Comparison of ENCODE assay signal across 25 cellular contexts in the genomic region with DNA sequence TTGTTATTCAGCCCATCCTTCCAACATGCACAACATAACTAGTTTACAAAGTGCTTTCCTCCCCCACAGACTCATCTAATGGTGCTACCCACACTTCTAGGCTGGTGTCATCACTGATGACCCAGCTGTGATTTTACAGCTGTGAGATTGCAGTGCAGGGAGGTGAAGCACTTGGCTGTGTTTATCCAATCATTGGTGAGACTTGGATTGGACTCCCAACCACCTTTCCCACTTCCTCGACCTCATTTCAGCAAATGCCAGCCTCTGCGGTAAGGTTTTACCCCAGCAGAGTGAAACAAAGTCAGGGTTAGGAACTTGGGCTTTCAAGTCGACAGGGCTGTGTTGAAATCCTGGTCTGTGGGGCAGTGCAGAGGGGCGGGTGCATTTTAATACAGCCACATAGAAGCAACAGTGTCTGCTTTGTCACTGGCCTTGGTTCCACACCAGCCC. TPM values are rescaled to one million over a fixed set of nuclear protein-coding genes. Genes with fewer than 3 reads are reported as not detected.
DNase-seq lines count a peak whose midpoint lies in the region; ATAC-seq and TF ChIP-seq lines count a peak whose summit lies in the region.
"Had no signal": no experiment of that assay in that cellular context is flagged by ENCODE, and none has a peak within 500 bp of the region (broad histone marks: within the 10 kb centered on the region; RNA-seq: fewer than 3 reads in every experiment).

No MANE protein-coding gene starts in this region.

- peaks cover 3% of the 10 kb centered on the region for H3K27me3 Mint-ChIP-seq in nephron (ENCODE audit: low read depth)
- H3K27me3 Mint-ChIP-seq: activated T-helper 17 cell treated with anti-CD3 and anti-CD28 coated beads, Interleukin-2, amount 50 U/mL, for 72 hours; stimulated activated naive CD8-positive, alpha-beta T cell treated with anti-CD3 and anti-CD28 coated beads, Interleukin-15, amount 100 ng/mL, for 72 hours had no signal

- H3K36me3 ChIP-seq in HEK293 (ENCODE audit: control insufficient read depth in 2 of 2, insufficient read depth in 1 of 2, low read length in 2 of 2) (peaks cover 11 to 46% of the 10 kb centered on the region in 2 experiments), psoas muscle (ENCODE audit: insufficient read depth in 1 of 2, low read depth in 1 of 2) (peaks cover 0 to 49% of the 10 kb centered on the region in 2 donors)

- H3K4me3 Mint-ChIP-seq in nephron, result no peak overlapping the region
- H3K4me3 Mint-ChIP-seq: activated T-helper 17 cell treated with anti-CD3 and anti-CD28 coated beads, Interleukin-2, amount 50 U/mL, for 72 hours; nephron progenitor cell; stimulated activated naive CD8-positive, alpha-beta T cell treated with anti-CD3 and anti-CD28 coated beads, Interleukin-15, amount 100 ng/mL, for 72 hours; T-helper 2 cell treated with Interferon-gamma antibody and Interleukin-4, amounts not matched to agents 5 μg/mL and 100 μg/mL, for 36 hours had no signal

- H3K9me3 Mint-ChIP-seq in nephron, result no peaks in the 10 kb centered on the region
- H3K9me3 Mint-ChIP-seq: activated naive CD4-positive, alpha-beta T cell treated with anti-CD3 and anti-CD28 coated beads, Interleukin-2, amount 50 U/mL, for 72 hours; activated T-helper 17 cell treated with anti-CD3 and anti-CD28 coated beads, Interleukin-2, amount 50 U/mL, for 72 hours; nephron progenitor cell; stimulated activated naive CD8-positive, alpha-beta T cell treated with anti-CD3 and anti-CD28 coated beads, Interleukin-15, amount 100 ng/mL, for 72 hours; T-helper 2 cell treated with Interferon-gamma antibody and Interleukin-4, amounts not matched to agents 5 μg/mL and 100 μg/mL, for 36 hours had no signal

- CTCF ChIA-PET in HEK293 (lab: Yijun Ruan, JAX), result interaction anchor here (0.6 to 1.3 kb wide), 2 partner anchors 280 to 287 kb away, joined by 3 read pairs; no protein-coding TSS in a partner anchor

- intact Hi-C loops in psoas muscle (cut with DNase I), result loop anchor here in 1 of 2 donors (5.0 kb wide), 1 partner anchor 168 kb away; no protein-coding TSS in a partner anchor

- ATAC-seq in GM18520 (IDR thresholded peaks at IDR 0.05; ENCODE audit: unreplicated experiment) (no peak), psoas muscle (no peak)
- ATAC-seq: activated naive CD4-positive, alpha-beta T cell treated with anti-CD3 and anti-CD28 coated beads, Interleukin-2, amount 50 U/mL, for 72 hours; activated T-helper 17 cell treated with anti-CD3 and anti-CD28 coated beads, Interleukin-2, amount 50 U/mL, for 72 hours; K562; left lung; stimulated activated naive CD8-positive, alpha-beta T cell treated with anti-CD3 and anti-CD28 coated beads, Interleukin-15, amount 100 ng/mL, for 72 hours had no signal

- no peaks in the 10 kb centered on the region for H3K36me3 Mint-ChIP-seq in nephron (ENCODE audit: low read depth)
- H3K36me3 Mint-ChIP-seq: activated naive CD4-positive, alpha-beta T cell treated with anti-CD3 and anti-CD28 coated beads, Interleukin-2, amount 50 U/mL, for 72 hours had no signal

- 24 to 53% (median 25%) methylated on average over 4 of the region's 4 CpGs for WGBS in psoas muscle, 3 donors

- POLR2A ChIA-PET in HEK293 (lab: Yijun Ruan, JAX), result interaction anchor here (0.7 kb wide), 1 partner anchor 48 kb away, joined by 3 read pairs; no protein-coding TSS in a partner anchor

- DNase-seq in NB4 (ENCODE audit: low read depth), result peak; percentile 22
- DNase-seq in fibroblast of peridontal ligament (ENCODE audit: extremely low read depth), result peak; percentile 14
- DNase-seq in psoas muscle, result no peak
- no peak for DNase-seq in NCI-H226
- DNase-seq: activated CD8-positive, alpha-beta memory T cell treated with anti-CD3 and anti-CD28 coated beads, Interleukin-2, amount 50 U/mL, for 4 hours; EL; heart left ventricle; left lung; MG63; midbrain; NCI-H510A; nephron progenitor cell; SK-N-SH; stimulated activated naive CD8-positive, alpha-beta T cell treated with anti-CD3 and anti-CD28 coated beads, Interleukin-15, amount 100 ng/mL, for 72 hours; thyroid gland had no signal

- H3K27me3 ChIP-seq in psoas muscle (ENCODE audit: insufficient read depth in 3 of 3, low read length in 2 of 3), result no peaks in the 10 kb centered on the region
- H3K27me3 ChIP-seq: ascending aorta, heart left ventricle, left lung, MG63, thyroid gland had no signal

- TF ChIP-seq CTCF in HEK293 (tag by site-specific recombination; IDR thresholded peaks at IDR 0.05), result no peak
- TF ChIP-seq CTCF in NB4 (IDR thresholded peaks at IDR 0.05; ENCODE audit: low read depth, low read length), result no peak
- TF ChIP-seq CTCF in nephron (IDR thresholded peaks at IDR 0.05; ENCODE audit: unreplicated experiment in 3 of 3), result no peak
- no peak for TF ChIP-seq CTCF in psoas muscle (IDR thresholded peaks at IDR 0.05)

- H3K4me1 ChIP-seq in HEK293 (ENCODE audit: control insufficient read depth, insufficient read depth, low read length) (no peaks in the 10 kb centered on the region), psoas muscle (peaks cover 1% of the 10 kb centered on the region)
- H3K4me1 ChIP-seq: ascending aorta, left lung, parathyroid adenoma, thyroid gland had no signal

- no peak for TF ChIP-seq POLR2A in NB4 (IDR thresholded peaks at IDR 0.05; ENCODE audit: extremely low read depth, insufficient read length)

- H3K27ac ChIP-seq in HEK293 (ENCODE audit: extremely low read depth, low read depth, low read length) (no peak overlapping the region), psoas muscle (no peak overlapping the region)
- H3K27ac ChIP-seq: ascending aorta, heart left ventricle, left lung, parathyroid adenoma, thyroid gland, VCaP had no signal

- H3K4me3 ChIP-seq in HEK293 (ENCODE audit: low read depth, low read length), result no peak overlapping the region
- H3K4me3 ChIP-seq in NB4 (ENCODE audit: low read depth, low read length), result no peak overlapping the region
- H3K4me3 ChIP-seq in psoas muscle, result no peak overlapping the region
- H3K4me3 ChIP-seq: ascending aorta, heart left ventricle, K562, left lung, MG63, thyroid gland had no signal

- no peaks in the 10 kb centered on the region for H3K9me3 ChIP-seq in HEK293 (ENCODE audit: control insufficient read depth, insufficient read depth, low read depth, low read length)
- H3K9me3 ChIP-seq in psoas muscle, result no peaks in the 10 kb centered on the region
- H3K9me3 ChIP-seq: ascending aorta, heart left ventricle, left lung, MG63, SK-N-SH, thyroid gland had no signal

- H3K27ac Mint-ChIP-seq in nephron, result peak overlapping the region in 2 of 3 experiments; percentile 46 to 72
- H3K27ac Mint-ChIP-seq: activated naive CD4-positive, alpha-beta T cell treated with anti-CD3 and anti-CD28 coated beads, Interleukin-2, amount 50 U/mL, for 72 hours; activated T-helper 17 cell treated with anti-CD3 and anti-CD28 coated beads, Interleukin-2, amount 50 U/mL, for 72 hours; nephron progenitor cell; stimulated activated naive CD8-positive, alpha-beta T cell treated with anti-CD3 and anti-CD28 coated beads, Interleukin-15, amount 100 ng/mL, for 72 hours; T-helper 2 cell treated with Interferon-gamma antibody and Interleukin-4, amounts not matched to agents 5 μg/mL and 100 μg/mL, for 36 hours had no signal

- H3K4me1 Mint-ChIP-seq in nephron, result no peaks in the 10 kb centered on the region
- H3K4me1 Mint-ChIP-seq: activated T-helper 17 cell treated with anti-CD3 and anti-CD28 coated beads, Interleukin-2, amount 50 U/mL, for 72 hours; stimulated activated naive CD8-positive, alpha-beta T cell treated with anti-CD3 and anti-CD28 coated beads, Interleukin-15, amount 100 ng/mL, for 72 hours had no signal

TF ChIP-seq in HEK293, 187 proteins besides CTCF, POLR2A, EP300 and RAD21 (continues in another document):
- TF ChIP-seq ZNF660 (tag by site-specific recombination; IDR thresholded peaks at IDR 0.05), result peak; percentile 93
- TF ChIP-seq ZNF521 (tag by site-specific recombination; IDR thresholded peaks at IDR 0.05), result no peak
- TF ChIP-seq, protein P1, sequence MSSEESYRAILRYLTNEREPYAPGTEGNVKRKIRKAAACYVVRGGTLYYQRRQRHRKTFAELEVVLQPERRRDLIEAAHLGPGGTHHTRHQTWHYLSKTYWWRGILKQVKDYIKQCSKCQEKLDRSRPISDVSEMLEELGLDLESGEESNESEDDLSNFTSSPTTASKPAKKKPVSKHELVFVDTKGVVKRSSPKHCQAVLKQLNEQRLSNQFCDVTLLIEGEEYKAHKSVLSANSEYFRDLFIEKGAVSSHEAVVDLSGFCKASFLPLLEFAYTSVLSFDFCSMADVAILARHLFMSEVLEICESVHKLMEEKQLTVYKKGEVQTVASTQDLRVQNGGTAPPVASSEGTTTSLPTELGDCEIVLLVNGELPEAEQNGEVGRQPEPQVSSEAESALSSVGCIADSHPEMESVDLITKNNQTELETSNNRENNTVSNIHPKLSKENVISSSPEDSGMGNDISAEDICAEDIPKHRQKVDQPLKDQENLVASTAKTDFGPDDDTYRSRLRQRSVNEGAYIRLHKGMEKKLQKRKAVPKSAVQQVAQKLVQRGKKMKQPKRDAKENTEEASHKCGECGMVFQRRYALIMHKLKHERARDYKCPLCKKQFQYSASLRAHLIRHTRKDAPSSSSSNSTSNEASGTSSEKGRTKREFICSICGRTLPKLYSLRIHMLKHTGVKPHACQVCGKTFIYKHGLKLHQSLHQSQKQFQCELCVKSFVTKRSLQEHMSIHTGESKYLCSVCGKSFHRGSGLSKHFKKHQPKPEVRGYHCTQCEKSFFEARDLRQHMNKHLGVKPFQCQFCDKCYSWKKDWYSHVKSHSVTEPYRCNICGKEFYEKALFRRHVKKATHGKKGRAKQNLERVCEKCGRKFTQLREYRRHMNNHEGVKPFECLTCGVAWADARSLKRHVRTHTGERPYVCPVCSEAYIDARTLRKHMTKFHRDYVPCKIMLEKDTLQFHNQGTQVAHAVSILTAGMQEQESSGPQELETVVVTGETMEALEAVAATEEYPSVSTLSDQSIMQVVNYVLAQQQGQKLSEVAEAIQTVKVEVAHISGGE (tag by site-specific recombination; conservative IDR thresholded peaks at IDR 0.05; ENCODE audit: low read depth), result no peak

RNA-seq across cellular contexts. Expression of a gene that starts 22.1 kb away (rescaled TPM):
- total RNA-seq in psoas muscle, result 10 to 100 TPM; 44.5 to 87.7 (median 53.5) TPM
- polyA plus RNA-seq in psoas muscle, result 10 to 100 TPM; 25.4 to 43.1 (median 42.6) TPM

RNA-seq across cellular contexts. Expression of a gene that starts 27.6 kb away (rescaled TPM):
- total RNA-seq in psoas muscle, result 10 to 100 TPM; 75.9 to 96.9 (median 90.4) TPM
- 10 to 100 TPM; 49.3 to 88.3 (median 58.3) TPM for polyA plus RNA-seq in psoas muscle

RNA-seq across cellular contexts. Expression of a gene that starts 56.9 kb away (rescaled TPM):
- under 1 TPM in 1 of 4 donors, not detected in 3; 0.13 TPM for total RNA-seq in psoas muscle
- not detected for polyA plus RNA-seq in psoas muscle
- total RNA-seq: ascending aorta had no signal
- polyA plus RNA-seq: heart left ventricle had no signal

Comparison
In these comparisons a context has a peak if more than half of its experiments do, and no peak if none do; other contexts are left out.
1. DNase-seq: peak in NB4 (single experiment) and fibroblast of peridontal ligament (single experiment); none in psoas muscle (0 of 2) and NCI-H226 (single experiment).